35 cellular contexts compared by ENCODE assay signal in the genomic region with DNA sequence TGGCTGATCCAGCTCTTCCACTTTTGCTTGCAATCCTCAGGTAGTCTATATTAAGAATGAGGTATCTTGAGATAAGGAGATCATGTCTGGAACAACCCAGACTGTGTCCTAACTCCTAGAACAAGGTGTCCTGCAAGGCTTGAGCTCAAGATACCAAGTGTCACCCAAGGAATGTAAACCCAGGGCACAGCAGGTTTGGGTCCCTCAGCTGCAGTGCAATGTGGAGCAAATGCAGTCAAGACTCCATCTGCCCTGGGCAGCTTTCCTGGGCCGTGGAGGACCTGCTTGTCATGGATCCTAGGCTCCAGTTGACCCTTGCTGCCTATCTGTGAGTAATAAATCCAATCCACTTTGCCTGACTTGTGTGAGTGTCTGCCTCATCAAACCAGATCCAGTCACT.
DNase-seq lines count a peak whose midpoint lies in the region; ATAC-seq, FAIRE-seq and TF ChIP-seq lines count a peak whose summit lies in the region.
"Had no signal": no experiment of that assay in that cellular context is flagged by ENCODE, and none has a peak within 500 bp of the region (broad histone marks: within the 10 kb centered on the region; RNA-seq: fewer than 3 reads in every experiment).

No MANE protein-coding gene starts in this region.

- H3K4me3 ChIP-seq in IMR-90 (ENCODE audit: insufficient read depth, low read depth, low read length) (no peak overlapping the region), H1 (ENCODE audit: extremely low read depth in 1 of 4, insufficient read depth in 2 of 4, low read depth in 3 of 4, low read length in 4 of 4) (no peak overlapping the region), upper lobe of right lung (no peak overlapping the region)
- H3K4me3 ChIP-seq: A549; BLaER1; BLaER1 treated with 17β-estradiol and CSF1 and Interleukin-3, amounts not matched to agents 10 nM and 100 nM had no signal

- H2BK15ac ChIP-seq in IMR-90 (ENCODE audit: low read depth, low read length): no peak overlapping the region; the same call in 2 of the 3 replicates
- peak overlapping the region; percentile 75; the same call in 1 of the 2 replicates for H2BK15ac ChIP-seq in H1 (ENCODE audit: low read length)

- POLR2A ChIA-PET in IMR-90 (lab: Charles Lee; ENCODE audit: unreplicated experiment) (no interaction called here), H1 (lab: Charles Lee; ENCODE audit: partially characterized antibody) (no interaction called here)
- POLR2A ChIA-PET in activated CD4-positive, alpha-beta memory T cell treated with anti-CD3 and anti-CD28 coated beads for 36 hours (lab: Charles Lee): no interaction called here

- H4K91ac ChIP-seq in IMR-90 (ENCODE audit: insufficient read depth, low read depth, low read length) (no peak overlapping the region), H1 (replicated peaks; ENCODE audit: insufficient read length, low read length) (no peak overlapping the region)

- intact Hi-C loops in IMR-90 (cut with micrococcal nuclease) (no loop called here), upper lobe of right lung (cut with DNase I) (no loop called here)
- intact Hi-C loops in activated CD4-positive, alpha-beta memory T cell treated with anti-CD3 and anti-CD28 coated beads for 36 hours (cut with micrococcal nuclease): no loop called here

- H3K4ac ChIP-seq in IMR-90 (ENCODE audit: low read depth, low read length): no peak overlapping the region
- H3K4ac ChIP-seq in H1 (replicated peaks; ENCODE audit: insufficient read length, low read depth, low read length): no peak overlapping the region

- H3K4me1 Mint-ChIP-seq in activated CD4-positive, alpha-beta memory T cell treated with anti-CD3 and anti-CD28 coated beads for 36 hours (ENCODE audit: low read depth): no peaks in the 10 kb centered on the region
- H3K4me1 Mint-ChIP-seq: B cell; CD14-positive monocyte; CD4-positive, alpha-beta memory T cell; CD4-positive, CD25-positive, alpha-beta regulatory T cell; CD8-positive, alpha-beta memory T cell had no signal

- no peaks in the 10 kb centered on the region for H3K36me3 Mint-ChIP-seq in activated CD4-positive, alpha-beta memory T cell treated with anti-CD3 and anti-CD28 coated beads for 36 hours
- H3K36me3 Mint-ChIP-seq: CD14-positive monocyte; CD4-positive, alpha-beta memory T cell; CD4-positive, CD25-positive, alpha-beta regulatory T cell; CD8-positive, alpha-beta T cell had no signal

- H3K18ac ChIP-seq in IMR-90 (ENCODE audit: low read depth, low read length) (no peak overlapping the region), H1 (ENCODE audit: extremely low read depth, low read length) (no peak overlapping the region)

- CTCF ChIA-PET in IMR-90 (lab: Yijun Ruan, JAX): interaction anchor here (0.6 to 2.2 kb wide), 2 partner anchors 10 to 39 kb away, joined by 3 to 7 read pairs; no protein-coding TSS in a partner anchor
- CTCF ChIA-PET in H1 (lab: Charles Lee; ENCODE audit: partially characterized antibody): interaction anchor here (0.7 to 3.0 kb wide), 2 partner anchors 10 to 697 kb away, joined by 3 to 13 read pairs; no protein-coding TSS in a partner anchor
- CTCF ChIA-PET in activated CD4-positive, alpha-beta memory T cell treated with anti-CD3 and anti-CD28 coated beads for 36 hours (lab: Charles Lee): no interaction called here

- no peaks in the 10 kb centered on the region for H3K27me3 Mint-ChIP-seq in activated CD4-positive, alpha-beta memory T cell treated with anti-CD3 and anti-CD28 coated beads for 36 hours
- H3K27me3 Mint-ChIP-seq: B cell; CD4-positive, alpha-beta memory T cell; CD4-positive, alpha-beta T cell; CD4-positive, CD25-positive, alpha-beta regulatory T cell had no signal

- no TSS peak for BruUV-seq in IMR-90 (replicated peaks; lab: Mats Ljungman, UMichigan)

- H3K27ac ChIP-seq in IMR-90 (ENCODE audit: insufficient read depth, low read length) (no peak overlapping the region), H1 (ENCODE audit: low read depth, low read length) (no peak overlapping the region), upper lobe of right lung (no peak overlapping the region)
- H3K27ac ChIP-seq: 22Rv1; A549; BLaER1; BLaER1 treated with 17β-estradiol and CSF1 and Interleukin-3, amounts not matched to agents 10 nM and 100 nM; C4-2B had no signal

- DNase-seq in IMR-90: no peak
- no peak for DNase-seq in H1 (ENCODE audit: low read depth in 1 of 2, low spot score in 2 of 2)
- DNase-seq in upper lobe of right lung: no peak
- DNase-seq in NCI-H1092 treated with DMSO at 0.1 percent for 48 hours (lab: John Stamatoyannopoulos, UW): no peak
- DNase-seq in activated CD4-positive, alpha-beta memory T cell treated with anti-CD3 and anti-CD28 coated beads for 36 hours: no peak
- DNase-seq in activated CD8-positive, alpha-beta memory T cell treated with anti-CD3 and anti-CD28 coated beads for 24 hours: no peak
- DNase-seq: 8988T; ACHN; AML-193; BE2C; C1 segment of cervical spinal cord; Caco-2; Calu3; CD4-positive, alpha-beta memory T cell; CD4-positive, alpha-beta T cell; CD4-positive, CD25-positive, alpha-beta regulatory T cell; CD8-positive, alpha-beta memory T cell; CD8-positive, alpha-beta T cell; COR-L47; DMS 273 treated with DMSO at 0.1 percent for 48 hours; DMS153; DMS53; DMS79; DMS79 treated with DMSO at 0.1 percent for 48 hours; DND-41; EL had no signal

- no peak overlapping the region for H2AK5ac ChIP-seq in IMR-90 (ENCODE audit: low read depth, low read length)
- no peak overlapping the region for H2AK5ac ChIP-seq in H1 (ENCODE audit: low read depth, low read length)

- no CpG with 5 or more reads among the region's 1 CpG for WGBS in IMR-90 (ENCODE audit: extremely low coverage in 2 of 2, insufficient read length in 1 of 2), 2 experiments
- 100% methylated on average over 1 of the region's 1 CpG; no CpG with 5 or more reads in 1 of the 2 experiments for WGBS in H1 (ENCODE audit: extremely low coverage in 1 of 2, insufficient coverage in 1 of 2, insufficient read length in 1 of 2, insufficient replicate concordance in 2 of 2, low coverage in 1 of 2, low lambda C conversion rate in 2 of 2, missing lambda C conversion rate in 1 of 2), 2 experiments

- in situ Hi-C loops in IMR-90 (cut with MboI; ENCODE audit: low sequenced_read_pairs): no loop called here

- H3K23ac ChIP-seq in IMR-90 (ENCODE audit: low read depth, low read length) (no peak overlapping the region), H1 (ENCODE audit: insufficient read length) (no peak overlapping the region)

- H2BK5ac ChIP-seq in IMR-90 (ENCODE audit: low read depth, low read length, poor library complexity, severe bottlenecking) (no peak overlapping the region), H1 (ENCODE audit: low read depth, low read length) (no peak overlapping the region)

- dilution Hi-C loops in IMR-90 (cut with HindIII; ENCODE audit: low sequenced_read_pairs, unreplicated experiment): no loop called here

- H3K79me1 ChIP-seq in IMR-90 (ENCODE audit: low read depth in 1 of 2, low read length in 2 of 2) (no peaks in the 10 kb centered on the region), H1 (ENCODE audit: low read depth, low read length) (no peaks in the 10 kb centered on the region)

- TF ChIP-seq POLR2A in IMR-90 (IDR thresholded peaks at IDR 0.05; ENCODE audit: low read depth, low read length): no peak
- TF ChIP-seq POLR2A in H1 (IDR thresholded peaks at IDR 0.05; ENCODE audit: control extremely low read depth in 1 of 2, low read depth in 2 of 2, low read length in 2 of 2): no peak

- TF ChIP-seq RAD21 in IMR-90 (IDR thresholded peaks at IDR 0.05; ENCODE audit: low read length): no peak
- TF ChIP-seq RAD21 in H1 (IDR thresholded peaks at IDR 0.05 in 1 of 2, conservative IDR thresholded peaks at IDR 0.05 in 1 of 2; ENCODE audit: low read depth in 2 of 2, low read length in 2 of 2): no peak

- TF ChIP-seq CTCF in IMR-90 (conservative IDR thresholded peaks at IDR 0.05; ENCODE audit: low read depth, low read length): no peak
- TF ChIP-seq CTCF in H1 (IDR thresholded peaks at IDR 0.05; ENCODE audit: control extremely low read depth in 1 of 3, insufficient read depth in 1 of 3, low read depth in 1 of 3, low read length in 3 of 3): no peak
- no peak for TF ChIP-seq CTCF in upper lobe of right lung (IDR thresholded peaks at IDR 0.05)

- H3K9me1 ChIP-seq in IMR-90 (ENCODE audit: insufficient read depth, low read length): no peaks in the 10 kb centered on the region

- no peak overlapping the region for H3K4me3 Mint-ChIP-seq in activated CD4-positive, alpha-beta memory T cell treated with anti-CD3 and anti-CD28 coated beads for 36 hours
- H3K4me3 Mint-ChIP-seq: B cell; CD14-positive monocyte; CD4-positive, alpha-beta memory T cell; CD4-positive, alpha-beta T cell; CD4-positive, CD25-positive, alpha-beta regulatory T cell; CD8-positive, alpha-beta memory T cell; CD8-positive, alpha-beta T cell had no signal

- H4K8ac ChIP-seq in IMR-90 (ENCODE audit: low read depth in 2 of 2, low read length in 2 of 2) (no peak overlapping the region), H1 (ENCODE audit: extremely low read depth, insufficient read depth, low read length) (no peak overlapping the region)

- H3K36me3 ChIP-seq in IMR-90 (ENCODE audit: control insufficient read depth, insufficient read depth, low read length) (no peaks in the 10 kb centered on the region), H1 (ENCODE audit: control insufficient read depth in 2 of 4, insufficient read depth in 4 of 4, low read length in 3 of 4) (no peaks in the 10 kb centered on the region), upper lobe of right lung (no peaks in the 10 kb centered on the region)
- H3K36me3 ChIP-seq: BE2C; BLaER1; BLaER1 treated with 17β-estradiol and CSF1 and Interleukin-3, amounts not matched to agents 10 nM and 100 nM had no signal

- no peak overlapping the region for H3K9ac ChIP-seq in IMR-90 (ENCODE audit: low read depth, low read length)
- no peak overlapping the region for H3K9ac ChIP-seq in H1 (replicated peaks in 1 of 4; ENCODE audit: extremely low read depth in 1 of 4, low read depth in 3 of 4, low read length in 3 of 4)
- H3K9ac ChIP-seq: BLaER1; BLaER1 treated with 17β-estradiol and CSF1 and Interleukin-3, amounts not matched to agents 10 nM and 100 nM had no signal

- H3K9me3 Mint-ChIP-seq in activated CD4-positive, alpha-beta memory T cell treated with anti-CD3 and anti-CD28 coated beads for 36 hours: peaks cover under 1% of the 10 kb centered on the region
- H3K9me3 Mint-ChIP-seq: CD4-positive, alpha-beta T cell had no signal

- H2AFZ ChIP-seq in IMR-90 (replicated peaks; ENCODE audit: low read length, poor library complexity) (no peak overlapping the region), H1 (ENCODE audit: low read length) (no peak overlapping the region)

- H3K56ac ChIP-seq in IMR-90 (ENCODE audit: extremely low read depth, insufficient read depth, low read length) (no peak overlapping the region), H1 (replicated peaks; ENCODE audit: insufficient read length, low read depth, low read length) (no peak overlapping the region)

- no peak overlapping the region for H3K4me2 ChIP-seq in IMR-90 (ENCODE audit: low read depth, low read length)
- no peak overlapping the region for H3K4me2 ChIP-seq in H1 (ENCODE audit: insufficient read depth in 1 of 2, low read depth in 2 of 2, low read length in 2 of 2)
- H3K4me2 ChIP-seq: A549; BLaER1; BLaER1 treated with 17β-estradiol and CSF1 and Interleukin-3, amounts not matched to agents 10 nM and 100 nM had no signal

- H2BK120ac ChIP-seq in IMR-90 (ENCODE audit: low read depth, low read length) (0 out of 2 replicates have a peak overlapping the region, but pooled peaks have one; percentile 32), H1 (replicated peaks; ENCODE audit: low read depth, low read length) (no peak overlapping the region)

- H2BK20ac ChIP-seq in IMR-90 (ENCODE audit: low read depth, low read length) (no peak overlapping the region), H1 (ENCODE audit: low read length) (0 out of 2 replicates have a peak overlapping the region, but pooled peaks have one; percentile 43)

- H3K9me3 ChIP-seq in IMR-90 (ENCODE audit: control insufficient read depth, insufficient read depth, low read length) (no peaks in the 10 kb centered on the region), H1 (ENCODE audit: insufficient read depth in 2 of 2, low read depth in 1 of 2, low read length in 1 of 2) (peaks cover 24% of the 10 kb centered on the region in 2 experiments), upper lobe of right lung (no peaks in the 10 kb centered on the region)
- H3K9me3 ChIP-seq: A549, BE2C, Caco-2 had no signal

- H2AK9ac ChIP-seq in IMR-90 (replicated peaks; ENCODE audit: low read depth, low read length, poor library complexity): no peak overlapping the region

- H4K5ac ChIP-seq in IMR-90 (ENCODE audit: low read depth, low read length) (no peak overlapping the region), H1 (ENCODE audit: insufficient read length, low read depth, low read length) (no peak overlapping the region)

- no peaks in the 10 kb centered on the region for H4K20me1 ChIP-seq in IMR-90 (ENCODE audit: insufficient read depth, low read length)
- no peaks in the 10 kb centered on the region for H4K20me1 ChIP-seq in H1 (replicated peaks in 1 of 2; ENCODE audit: control insufficient read depth in 1 of 2, insufficient read depth in 2 of 2, low read length in 2 of 2)
- H4K20me1 ChIP-seq: BLaER1; BLaER1 treated with 17β-estradiol and CSF1 and Interleukin-3, amounts not matched to agents 10 nM and 100 nM had no signal

- no peak overlapping the region for H3K14ac ChIP-seq in IMR-90 (replicated peaks; ENCODE audit: low read depth, low read length)
- no peak overlapping the region for H3K14ac ChIP-seq in H1 (ENCODE audit: insufficient read length)

- no peak for ATAC-seq in IMR-90 (ENCODE audit: low read depth)
- ATAC-seq in upper lobe of right lung: peak; percentile 69
- ATAC-seq: A549; CD8-positive, alpha-beta T cell had no signal

- no peaks in the 10 kb centered on the region for H3K23me2 ChIP-seq in H1 (ENCODE audit: low read depth, low read length)

- H3K27ac Mint-ChIP-seq in activated CD4-positive, alpha-beta memory T cell treated with anti-CD3 and anti-CD28 coated beads for 36 hours: no peak overlapping the region
- H3K27ac Mint-ChIP-seq: B cell; CD14-positive monocyte; CD4-positive, alpha-beta memory T cell; CD4-positive, alpha-beta T cell; CD4-positive, CD25-positive, alpha-beta regulatory T cell; CD8-positive, alpha-beta memory T cell; CD8-positive, alpha-beta T cell had no signal

- no peak overlapping the region for H2BK12ac ChIP-seq in H1 (ENCODE audit: low read depth, low read length)

- no peak for TF ChIP-seq EP300 in H1 (IDR thresholded peaks at IDR 0.05; ENCODE audit: borderline replicate concordance in 1 of 2, low read depth in 2 of 2, low read length in 2 of 2)

- H3K27me3 ChIP-seq in IMR-90 (ENCODE audit: control insufficient read depth, insufficient read depth, low read length) (no peaks in the 10 kb centered on the region), H1 (replicated peaks in 1 of 4; ENCODE audit: control insufficient read depth in 3 of 4, extremely low read depth in 1 of 4, insufficient read depth in 3 of 4, low read length in 3 of 4) (no peaks in the 10 kb centered on the region), upper lobe of right lung (no peaks in the 10 kb centered on the region)
- H3K27me3 ChIP-seq: BE2C; BLaER1; BLaER1 treated with 17β-estradiol and CSF1 and Interleukin-3, amounts not matched to agents 10 nM and 100 nM had no signal

- H3K4me1 ChIP-seq in IMR-90 (ENCODE audit: control insufficient read depth, insufficient read depth, low read length) (no peaks in the 10 kb centered on the region), H1 (replicated peaks in 1 of 4; ENCODE audit: control insufficient read depth in 3 of 4, insufficient read depth in 4 of 4, low read length in 3 of 4) (peaks cover 0 to 7% (median 2%) of the 10 kb centered on the region in 4 experiments; a peak in 3 of 7 replicates), upper lobe of right lung (no peaks in the 10 kb centered on the region)
- H3K4me1 ChIP-seq: A549; BE2C; BLaER1; BLaER1 treated with 17β-estradiol and CSF1 and Interleukin-3, amounts not matched to agents 10 nM and 100 nM; Caco-2 had no signal

- FAIRE-seq in H1 (lab: Jason Lieb, UNC): no peak
- FAIRE-seq: A204.1, D721Med had no signal

- no peaks in the 10 kb centered on the region for H3K79me2 ChIP-seq in H1 (ENCODE audit: control insufficient read depth in 1 of 2, insufficient read depth in 2 of 2, low read length in 2 of 2)
